ENCODE assay signal across 13 cellular contexts in the genomic region with DNA sequence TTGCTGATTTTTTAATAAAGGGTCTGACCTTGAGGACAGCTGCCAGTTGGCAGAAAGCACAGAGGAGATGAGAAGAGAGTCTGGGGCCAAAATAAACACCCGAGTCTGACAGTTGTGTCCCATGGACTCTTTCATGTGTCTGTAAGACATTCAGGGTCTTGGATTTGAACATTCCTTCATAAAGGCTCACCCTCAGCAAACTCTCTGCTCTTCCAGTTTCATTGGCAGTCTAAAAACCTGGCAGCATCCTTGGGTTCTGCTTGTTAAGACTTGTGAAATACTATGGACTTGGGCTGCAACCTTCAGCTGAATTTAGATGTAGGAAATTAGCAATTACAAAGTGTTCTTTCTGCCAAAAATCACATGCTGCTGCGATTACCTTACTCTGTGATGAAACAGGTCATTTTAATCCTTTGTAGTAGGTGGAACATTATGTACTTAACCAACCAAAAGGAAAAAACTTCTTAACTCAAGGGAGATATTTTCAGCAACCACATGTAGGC. TPM values are rescaled to one million over a fixed set of nuclear protein-coding genes. Genes with fewer than 3 reads are reported as not detected.
DNase-seq lines count a peak whose midpoint lies in the region; ATAC-seq and TF ChIP-seq lines count a peak whose summit lies in the region.
"Had no signal": no experiment of that assay in that cellular context is flagged by ENCODE, and none has a peak within 500 bp of the region (broad histone marks: within the 10 kb centered on the region; RNA-seq: fewer than 3 reads in every experiment).

No MANE protein-coding gene starts in this region.

- CTCF ChIA-PET in IMR-90 (lab: Yijun Ruan, JAX) = no interaction called here

- no peak overlapping the region for H3K27ac ChIP-seq in IMR-90 (ENCODE audit: insufficient read depth, low read length)
- H3K27ac ChIP-seq: coronary artery had no signal

- H3K14ac ChIP-seq in IMR-90 (replicated peaks; ENCODE audit: low read depth, low read length) = no peak overlapping the region

- H4K8ac ChIP-seq in IMR-90 (ENCODE audit: low read depth in 2 of 2, low read length in 2 of 2) = no peak overlapping the region

- in situ Hi-C loops in IMR-90 (cut with MboI; ENCODE audit: low sequenced_read_pairs) = no loop called here

- no peaks in the 10 kb centered on the region for H3K36me3 Mint-ChIP-seq in stimulated activated effector memory CD8-positive, alpha-beta T cell treated with anti-CD3 and anti-CD28 coated beads, Interleukin-12 subunit alpha, Interleukin-12 subunit beta, amount 100 ng/mL, for 72 hours

- no peak overlapping the region for H3K18ac ChIP-seq in IMR-90 (ENCODE audit: low read depth, low read length)

- TF ChIP-seq CTCF in IMR-90 (conservative IDR thresholded peaks at IDR 0.05; ENCODE audit: low read depth, low read length) = no peak
- TF ChIP-seq CTCF in cardiac fibroblast (IDR thresholded peaks at IDR 0.05; ENCODE audit: low read depth, low read length) = no peak

- peaks cover under 1% of the 10 kb centered on the region; the same call in 1 of the 2 replicates for H3K4me1 ChIP-seq in IMR-90 (ENCODE audit: control insufficient read depth, insufficient read depth, low read length)
- peaks cover 11% of the 10 kb centered on the region for H3K4me1 ChIP-seq in skeletal muscle satellite cell (ENCODE audit: control insufficient read depth, insufficient read depth, low read length)

- no peak overlapping the region for H3K23ac ChIP-seq in IMR-90 (ENCODE audit: low read depth, low read length)

- no peak overlapping the region for H2BK20ac ChIP-seq in IMR-90 (ENCODE audit: low read depth, low read length)

- H2BK15ac ChIP-seq in IMR-90 (ENCODE audit: low read depth, low read length) = peak overlapping the region; percentile 37; the same call in 1 of the 3 replicates

- no peak overlapping the region for H3K4ac ChIP-seq in IMR-90 (ENCODE audit: low read depth, low read length)

- no peaks in the 10 kb centered on the region for H3K79me1 ChIP-seq in IMR-90 (ENCODE audit: low read depth in 1 of 2, low read length in 2 of 2)

- no TSS peak for BruUV-seq in IMR-90 (replicated peaks; lab: Mats Ljungman, UMichigan)

- ATAC-seq in IMR-90 (ENCODE audit: low read depth) (no peak), GM18870 (IDR thresholded peaks at IDR 0.05; ENCODE audit: unreplicated experiment) (no peak)
- no peak for ATAC-seq in stimulated activated effector memory CD8-positive, alpha-beta T cell treated with anti-CD3 and anti-CD28 coated beads, Interleukin-12 subunit alpha, Interleukin-12 subunit beta, amount 100 ng/mL, for 72 hours

- no peak overlapping the region for H3K4me3 Mint-ChIP-seq in stimulated activated effector memory CD8-positive, alpha-beta T cell treated with anti-CD3 and anti-CD28 coated beads, Interleukin-12 subunit alpha, Interleukin-12 subunit beta, amount 100 ng/mL, for 72 hours

- no peak overlapping the region for H3K9ac ChIP-seq in IMR-90 (ENCODE audit: low read depth, low read length)
- no peak overlapping the region for H3K9ac ChIP-seq in skeletal muscle satellite cell (ENCODE audit: low read depth, low read length)

- H3K4me3 ChIP-seq in IMR-90 (ENCODE audit: insufficient read depth, low read depth, low read length) (no peak overlapping the region), cardiac fibroblast (replicated peaks in 1 of 2; ENCODE audit: low read depth in 2 of 2, low read length in 2 of 2) (no peak overlapping the region), skeletal muscle satellite cell (ENCODE audit: low read length) (no peak overlapping the region)
- H3K4me3 ChIP-seq: coronary artery had no signal

- no peaks in the 10 kb centered on the region for H3K27me3 ChIP-seq in IMR-90 (ENCODE audit: control insufficient read depth, insufficient read depth, low read length)
- no peaks in the 10 kb centered on the region for H3K27me3 ChIP-seq in skeletal muscle satellite cell (ENCODE audit: control insufficient read depth, insufficient read depth, low read length)

- no peaks in the 10 kb centered on the region for H3K9me1 ChIP-seq in IMR-90 (ENCODE audit: insufficient read depth, low read length)

- POLR2A ChIA-PET in IMR-90 (lab: Charles Lee; ENCODE audit: unreplicated experiment) = no interaction called here

- no peak overlapping the region for H3K56ac ChIP-seq in IMR-90 (ENCODE audit: extremely low read depth, insufficient read depth, low read length)

- TF ChIP-seq RAD21 in IMR-90 (IDR thresholded peaks at IDR 0.05; ENCODE audit: low read length) = no peak

- intact Hi-C loops in IMR-90 (cut with micrococcal nuclease) = no loop called here

- dilution Hi-C loops in IMR-90 (cut with HindIII; ENCODE audit: low sequenced_read_pairs, unreplicated experiment) = no loop called here

- no peak for TF ChIP-seq POLR2A in IMR-90 (IDR thresholded peaks at IDR 0.05; ENCODE audit: low read depth, low read length)

- peaks cover 6% of the 10 kb centered on the region for H3K9me3 Mint-ChIP-seq in stimulated activated effector memory CD8-positive, alpha-beta T cell treated with anti-CD3 and anti-CD28 coated beads, Interleukin-12 subunit alpha, Interleukin-12 subunit beta, amount 100 ng/mL, for 72 hours

- no peak overlapping the region for H3K4me2 ChIP-seq in IMR-90 (ENCODE audit: low read depth, low read length)
- H3K4me2 ChIP-seq in skeletal muscle satellite cell (ENCODE audit: low read length) = peak overlapping the region; percentile 13

- H2BK120ac ChIP-seq in IMR-90 (ENCODE audit: low read depth, low read length) = no peak overlapping the region

- no peak overlapping the region for H2BK5ac ChIP-seq in IMR-90 (ENCODE audit: low read depth, low read length, poor library complexity, severe bottlenecking)

- DNase-seq in IMR-90 (peak; percentile 17), cardiac fibroblast (ENCODE audit: low read depth in 2 of 2) (peak; percentile 88 to 98), iris pigment epithelial cell (ENCODE audit: low read depth) (peak; percentile 92), NCI-H2107 (lab: John Stamatoyannopoulos, UW) (no peak), NCI-H1694 treated with DMSO at 0.1 percent for 48 hours (lab: John Stamatoyannopoulos, UW) (no peak)
- DNase-seq in stimulated activated effector memory CD8-positive, alpha-beta T cell treated with anti-CD3 and anti-CD28 coated beads, Interleukin-12 subunit alpha, Interleukin-12 subunit beta, amount 100 ng/mL, for 72 hours (ENCODE audit: low spot score in 2 of 2) = no peak
- DNase-seq: Kasumi-1; NK-92 treated with Interleukin-12 subunit alpha and Interleukin-12 subunit beta, amount 100 ng/mL, for 24 hours; posterior cingulate gyrus; T-helper 9 cell had no signal

- no peak overlapping the region for H4K5ac ChIP-seq in IMR-90 (ENCODE audit: low read depth, low read length)

- H2AK5ac ChIP-seq in IMR-90 (ENCODE audit: low read depth, low read length) = no peak overlapping the region

- H3K36me3 ChIP-seq in IMR-90 (ENCODE audit: control insufficient read depth, insufficient read depth, low read length) (no peaks in the 10 kb centered on the region), skeletal muscle satellite cell (ENCODE audit: insufficient read depth, low read length) (no peaks in the 10 kb centered on the region)

- no peaks in the 10 kb centered on the region for H3K4me1 Mint-ChIP-seq in stimulated activated effector memory CD8-positive, alpha-beta T cell treated with anti-CD3 and anti-CD28 coated beads, Interleukin-12 subunit alpha, Interleukin-12 subunit beta, amount 100 ng/mL, for 72 hours

- no peak overlapping the region for H2AFZ ChIP-seq in IMR-90 (replicated peaks; ENCODE audit: low read length, poor library complexity)

- H3K27ac Mint-ChIP-seq in stimulated activated effector memory CD8-positive, alpha-beta T cell treated with anti-CD3 and anti-CD28 coated beads, Interleukin-12 subunit alpha, Interleukin-12 subunit beta, amount 100 ng/mL, for 72 hours = no peak overlapping the region

- no CpG with 5 or more reads among the region's 2 CpGs for WGBS in IMR-90 (ENCODE audit: extremely low coverage in 2 of 2, insufficient read length in 1 of 2), 2 experiments

- no peak overlapping the region for H4K91ac ChIP-seq in IMR-90 (ENCODE audit: insufficient read depth, low read depth, low read length)

- H3K9me3 ChIP-seq in IMR-90 (ENCODE audit: control insufficient read depth, insufficient read depth, low read length) (peaks cover 4% of the 10 kb centered on the region), skeletal muscle satellite cell (replicated peaks; ENCODE audit: low read length) (no peaks in the 10 kb centered on the region)

- H4K20me1 ChIP-seq in IMR-90 (ENCODE audit: insufficient read depth, low read length) = no peaks in the 10 kb centered on the region

- no peak overlapping the region for H2AK9ac ChIP-seq in IMR-90 (replicated peaks; ENCODE audit: low read depth, low read length, poor library complexity)

TF ChIP-seq in IMR-90, 13 proteins besides CTCF, POLR2A, EP300 and RAD21:
- TF ChIP-seq SMC3 (IDR thresholded peaks at IDR 0.05; ENCODE audit: low read depth, low read length) (no peak), CEBPB (IDR thresholded peaks at IDR 0.05; ENCODE audit: low read depth, low read length) (0 out of 2 replicates have a peak, but pooled peaks have one; percentile 4), CHD1 (IDR thresholded peaks at IDR 0.05; ENCODE audit: low read depth, low read length) (no peak)
TF ChIP-seq in IMR-90: peak in this region for 1.

RNA-seq across cellular contexts. Expression of a gene that starts 32.0 kb away (rescaled TPM):
- total RNA-seq in IMR-90 (2012; rRNA removed) = 4.3 and 4.7 TPM in 2 replicates
- polyA plus RNA-seq in IMR-90 (2012; rRNA removed) = 1.3 and 1.5 TPM in 2 replicates
- 0.16 and 0.22 TPM in 2 replicates for polyA plus RNA-seq in IMR-90 (2012; cell fraction: cytosol; rRNA removed)
- 0.30 and 2.0 TPM in 2 replicates for polyA plus RNA-seq in IMR-90 (2012; cell fraction: nucleus; rRNA removed; ENCODE audit: low replicate concordance)
- not detected in 2 replicates for total RNA-seq in skeletal muscle satellite cell (2012; rRNA removed)

Comparison
In these comparisons a context has a peak if more than half of its experiments do, and no peak if none do; other contexts are left out.
1. DNase-seq: peak in IMR-90 (single experiment), cardiac fibroblast (2 of 2) and iris pigment epithelial cell (single experiment); none in NCI-H2107 (single experiment), stimulated activated effector memory CD8-positive, alpha-beta T cell treated with anti-CD3 and anti-CD28 coated beads, Interleukin-12 subunit alpha, Interleukin-12 subunit beta, amount 100 ng/mL, for 72 hours (0 of 2) and NCI-H1694 treated with DMSO at 0.1 percent for 48 hours (single experiment).